ENCODE assay signal across 8 cellular contexts in genomic region chr5:90020575-90021535, GRCh38.
DNase-seq lines count a peak whose midpoint lies in the region; ATAC-seq, FAIRE-seq and TF ChIP-seq lines count a peak whose summit lies in the region.

No MANE protein-coding gene starts in this region.

- no peak overlapping the region for H4K5ac ChIP-seq in IMR-90 (ENCODE audit: low read depth, low read length)
- H4K5ac ChIP-seq in mesendoderm (ENCODE audit: low read length): no peak overlapping the region

- FAIRE-seq in GM12878 (lab: Jason Lieb, UNC): peak; percentile 62

- WGBS in IMR-90 (ENCODE audit: extremely low coverage in 2 of 2, insufficient read length in 1 of 2), 2 experiments: 80% methylated on average over 1 of the region's 5 CpGs; no CpG with 5 or more reads in 1 of the 2 experiments
- 13% methylated on average over 5 of the region's 5 CpGs for WGBS in GM12878 (ENCODE audit: insufficient coverage, insufficient replicate concordance, low lambda C conversion rate, missing lambda C conversion rate)
- WGBS in mesendoderm (ENCODE audit: extremely low coverage, insufficient coverage, low lambda C conversion rate): no CpG with 5 or more reads among the region's 5 CpGs

- BruUV-seq in IMR-90 (replicated peaks; lab: Mats Ljungman, UMichigan): no TSS peak
- no TSS peak for BruUV-seq in GM12878 (replicated peaks; lab: Mats Ljungman, UMichigan)

- H3K14ac ChIP-seq in IMR-90 (replicated peaks; ENCODE audit: low read depth, low read length): no peak overlapping the region

- CTCF ChIA-PET in IMR-90 (lab: Yijun Ruan, JAX) (no interaction called here), GM12878 (lab: Yijun Ruan, JAX) (no interaction called here)

- H3K36me3 ChIP-seq in IMR-90 (ENCODE audit: control insufficient read depth, insufficient read depth, low read length) (no peaks in the 10 kb centered on the region), GM12878 (ENCODE audit: control insufficient read depth in 2 of 2, insufficient read depth in 2 of 2, low read length in 1 of 2) (no peaks in the 10 kb centered on the region), mesendoderm (ENCODE audit: control insufficient read depth, insufficient read depth, low read length) (no peaks in the 10 kb centered on the region), HAP-1 (replicated peaks) (no peaks in the 10 kb centered on the region)

- H3K9me3 ChIP-seq in IMR-90 (ENCODE audit: control insufficient read depth, insufficient read depth, low read length) (no peaks in the 10 kb centered on the region), GM12878 (replicated peaks; ENCODE audit: control insufficient read depth, insufficient read depth, low read length) (no peaks in the 10 kb centered on the region; the same call in 2 of the 3 replicates), HAP-1 (no peaks in the 10 kb centered on the region)

- POLR2A ChIA-PET in IMR-90 (lab: Charles Lee; ENCODE audit: unreplicated experiment): no interaction called here
- POLR2A ChIA-PET in GM12878 (lab: Charles Lee): no interaction called here

- H4K8ac ChIP-seq in IMR-90 (ENCODE audit: low read depth in 2 of 2, low read length in 2 of 2) (no peak overlapping the region), mesendoderm (ENCODE audit: low read depth, low read length) (no peak overlapping the region)

- H3K79me2 ChIP-seq in GM12878 (ENCODE audit: control insufficient read depth, insufficient read depth, low read length) (no peaks in the 10 kb centered on the region), mesendoderm (ENCODE audit: control insufficient read depth, insufficient read depth, low read length) (no peaks in the 10 kb centered on the region)

- H3K27me3 ChIP-seq in IMR-90 (ENCODE audit: control insufficient read depth, insufficient read depth, low read length) (no peaks in the 10 kb centered on the region), GM12878 (replicated peaks in 1 of 2; ENCODE audit: control insufficient read depth in 2 of 2, insufficient read depth in 2 of 2, low read length in 1 of 2) (no peaks in the 10 kb centered on the region), mesendoderm (ENCODE audit: insufficient read depth, low read length, poor library complexity) (no peaks in the 10 kb centered on the region), HAP-1 (ENCODE audit: low read depth) (no peaks in the 10 kb centered on the region)

- intact Hi-C loops in IMR-90 (cut with micrococcal nuclease) (no loop called here), GM12878 (cut with micrococcal nuclease; ENCODE audit: unreplicated experiment) (loop anchor here (5.0 kb wide), 2 partner anchors 1139 to 1294 kb away; partner anchors contain the start of gene MEF2C)

- H3K4me3 ChIP-seq in IMR-90 (ENCODE audit: insufficient read depth, low read depth, low read length) (peak overlapping the region; percentile 31; the same call in 1 of the 2 replicates), GM12878 (no peak overlapping the region), mesendoderm (ENCODE audit: low read length) (no peak overlapping the region), HAP-1 (no peak overlapping the region)

- no peak overlapping the region for H2AK9ac ChIP-seq in IMR-90 (replicated peaks; ENCODE audit: low read depth, low read length, poor library complexity)

- H3K23ac ChIP-seq in IMR-90 (ENCODE audit: low read depth, low read length) (no peak overlapping the region), mesendoderm (ENCODE audit: low read length) (no peak overlapping the region)

- no peaks in the 10 kb centered on the region for H4K20me1 ChIP-seq in IMR-90 (ENCODE audit: insufficient read depth, low read length)
- H4K20me1 ChIP-seq in GM12878 (ENCODE audit: control insufficient read depth, insufficient read depth): no peaks in the 10 kb centered on the region

- H2AK5ac ChIP-seq in IMR-90 (ENCODE audit: low read depth, low read length) (no peak overlapping the region), mesendoderm (ENCODE audit: low read length) (no peak overlapping the region)

- H2AFZ ChIP-seq in IMR-90 (replicated peaks; ENCODE audit: low read length, poor library complexity) (no peak overlapping the region), GM12878 (ENCODE audit: control insufficient read depth, low read depth, low read length) (peak overlapping the region; percentile 43)

- no peak for TF ChIP-seq POLR2A in IMR-90 (IDR thresholded peaks at IDR 0.05; ENCODE audit: low read depth, low read length)
- no peak for TF ChIP-seq POLR2A in GM12878 (IDR thresholded peaks at IDR 0.05; ENCODE audit: low read depth, low read length)

- H3K4me1 ChIP-seq in IMR-90 (ENCODE audit: control insufficient read depth, insufficient read depth, low read length) (no peaks in the 10 kb centered on the region), GM12878 (ENCODE audit: control insufficient read depth, insufficient read depth, low read length) (peaks cover 10% of the 10 kb centered on the region), mesendoderm (ENCODE audit: control insufficient read depth, low read depth, low read length) (no peaks in the 10 kb centered on the region), HAP-1 (peaks cover 2% of the 10 kb centered on the region; the same call in 1 of the 2 replicates)

- no peak overlapping the region for H2BK15ac ChIP-seq in IMR-90 (ENCODE audit: low read depth, low read length)
- no peak overlapping the region for H2BK15ac ChIP-seq in mesendoderm (replicated peaks; ENCODE audit: low read depth)

- H3K79me1 ChIP-seq in IMR-90 (ENCODE audit: low read depth in 1 of 2, low read length in 2 of 2): no peaks in the 10 kb centered on the region
- H3K79me1 ChIP-seq in mesendoderm (ENCODE audit: low read length): no peaks in the 10 kb centered on the region

- TF ChIP-seq CTCF in IMR-90 (conservative IDR thresholded peaks at IDR 0.05; ENCODE audit: low read depth, low read length) (no peak), GM12878 (IDR thresholded peaks at IDR 0.05 in 2 of 3, conservative IDR thresholded peaks at IDR 0.05 in 1 of 3; ENCODE audit: control insufficient read depth in 2 of 3, extremely low read depth in 1 of 3, insufficient read depth in 1 of 3, low read depth in 3 of 3, low read length in 3 of 3) (no peak)

- TF ChIP-seq EP300 in GM12878 (IDR thresholded peaks at IDR 0.05; ENCODE audit: borderline replicate concordance in 1 of 2, control insufficient read depth in 1 of 2, low read depth in 2 of 2, low read length in 2 of 2): peak; percentile 63 to 82

- SMC1A ChIA-PET in GM12878 (lab: Charles Lee; ENCODE audit: uncharacterized antibody, unreplicated experiment): no interaction called here

- no peak overlapping the region for H3K4ac ChIP-seq in IMR-90 (ENCODE audit: low read depth, low read length)
- H3K4ac ChIP-seq in mesendoderm (ENCODE audit: low read depth, low read length): no peak overlapping the region

- H2BK5ac ChIP-seq in IMR-90 (ENCODE audit: low read depth, low read length, poor library complexity, severe bottlenecking) (no peak overlapping the region), mesendoderm (ENCODE audit: low read length) (no peak overlapping the region)

- H3K18ac ChIP-seq in IMR-90 (ENCODE audit: low read depth, low read length) (no peak overlapping the region), mesendoderm (ENCODE audit: low read length) (no peak overlapping the region)

- in situ Hi-C loops in IMR-90 (cut with MboI; ENCODE audit: low sequenced_read_pairs): no loop called here
- in situ Hi-C loops in GM12878 (cut with MboI): no loop called here
- in situ Hi-C loops in HAP-1 (cut with MboI; ENCODE audit: low sequenced_read_pairs): no loop called here

- H2BK120ac ChIP-seq in IMR-90 (ENCODE audit: low read depth, low read length) (no peak overlapping the region), mesendoderm (ENCODE audit: low read depth, low read length) (no peak overlapping the region)

- RAD21 ChIA-PET in GM12878 (lab: Charles Lee; ENCODE audit: unreplicated experiment): interaction anchor here (1.4 kb wide), 1 partner anchor 749 kb away, joined by 3 read pairs; no protein-coding TSS in a partner anchor

- no peaks in the 10 kb centered on the region for H3K9me1 ChIP-seq in IMR-90 (ENCODE audit: insufficient read depth, low read length)

- dilution Hi-C loops in IMR-90 (cut with HindIII; ENCODE audit: low sequenced_read_pairs, unreplicated experiment): no loop called here

- ATAC-seq in GM21717 (IDR thresholded peaks at IDR 0.05; ENCODE audit: unreplicated experiment): peak; percentile 91
- ATAC-seq in IMR-90 (ENCODE audit: low read depth): no peak
- peak; percentile 98 for ATAC-seq in GM12878

- no peak overlapping the region for H3K9ac ChIP-seq in IMR-90 (ENCODE audit: low read depth, low read length)
- H3K9ac ChIP-seq in GM12878 (ENCODE audit: control insufficient read depth, insufficient read depth, low read length): no peak overlapping the region
- no peak overlapping the region for H3K9ac ChIP-seq in mesendoderm (ENCODE audit: low read length)

- H2BK20ac ChIP-seq in IMR-90 (ENCODE audit: low read depth, low read length): no peak overlapping the region

- H4K91ac ChIP-seq in IMR-90 (ENCODE audit: insufficient read depth, low read depth, low read length): no peak overlapping the region

- TF ChIP-seq RAD21 in IMR-90 (IDR thresholded peaks at IDR 0.05; ENCODE audit: low read length) (no peak), GM12878 (IDR thresholded peaks at IDR 0.05; ENCODE audit: insufficient read depth, low read depth, low read length) (peak; percentile 26; the same call in 1 of the 2 replicates)

- DNase-seq in GM03348 (ENCODE audit: low spot score): peak; percentile 30
- DNase-seq in IMR-90: peak; percentile 58
- DNase-seq in GM12878 (ENCODE audit: low read depth, low spot score): peak; percentile 87
- peak; percentile 27 for DNase-seq in mesendoderm
- no peak for DNase-seq in HAP-1 (ENCODE audit: low spot score in 2 of 2)
- no peak for DNase-seq in DMS79 (lab: John Stamatoyannopoulos, UW)
- no peak for DNase-seq in NCI-H1417 treated with DMSO at 0.1 percent for 48 hours (lab: John Stamatoyannopoulos, UW)

- H3K27ac ChIP-seq in IMR-90 (ENCODE audit: insufficient read depth, low read length) (no peak overlapping the region), GM12878 (ENCODE audit: control insufficient read depth, insufficient read depth) (peak overlapping the region; percentile 56), mesendoderm (ENCODE audit: low read depth, low read length) (no peak overlapping the region)

- no peak overlapping the region for H3K56ac ChIP-seq in IMR-90 (ENCODE audit: extremely low read depth, insufficient read depth, low read length)
- H3K56ac ChIP-seq in mesendoderm (ENCODE audit: low read length): no peak overlapping the region

- H3K4me2 ChIP-seq in IMR-90 (ENCODE audit: low read depth, low read length) (no peak overlapping the region), GM12878 (ENCODE audit: control insufficient read depth, insufficient read depth) (peak overlapping the region; percentile 72), mesendoderm (ENCODE audit: low read length) (no peak overlapping the region)

TF ChIP-seq in IMR-90, 13 proteins besides CTCF, POLR2A, EP300 and RAD21 (continues in another document):
- TF ChIP-seq NFE2L2 (IDR thresholded peaks at IDR 0.05; ENCODE audit: low read depth, low read length) (no peak), RCOR1 (IDR thresholded peaks at IDR 0.05; ENCODE audit: insufficient replicate concordance, low read length) (no peak), SMC3 (IDR thresholded peaks at IDR 0.05; ENCODE audit: low read depth, low read length) (no peak)

TF ChIP-seq in GM12878, 131 proteins besides CTCF, POLR2A, EP300 and RAD21 (continues in another document):
- TF ChIP-seq KDM1A (IDR thresholded peaks at IDR 0.05; ENCODE audit: borderline replicate concordance): no peak
- peak; percentile 68; the same call in 1 of the 2 replicates for TF ChIP-seq IRF4 (IDR thresholded peaks at IDR 0.05; ENCODE audit: low read depth, low read length)

Comparison
In these comparisons a context has a peak if more than half of its experiments do, and no peak if none do; other contexts are left out.
1. DNase-seq: peak in GM03348 (single experiment), IMR-90 (single experiment), GM12878 (single experiment) and mesendoderm (single experiment); none in HAP-1 (0 of 2), DMS79 (single experiment) and NCI-H1417 treated with DMSO at 0.1 percent for 48 hours (single experiment).